In the genomic region with DNA sequence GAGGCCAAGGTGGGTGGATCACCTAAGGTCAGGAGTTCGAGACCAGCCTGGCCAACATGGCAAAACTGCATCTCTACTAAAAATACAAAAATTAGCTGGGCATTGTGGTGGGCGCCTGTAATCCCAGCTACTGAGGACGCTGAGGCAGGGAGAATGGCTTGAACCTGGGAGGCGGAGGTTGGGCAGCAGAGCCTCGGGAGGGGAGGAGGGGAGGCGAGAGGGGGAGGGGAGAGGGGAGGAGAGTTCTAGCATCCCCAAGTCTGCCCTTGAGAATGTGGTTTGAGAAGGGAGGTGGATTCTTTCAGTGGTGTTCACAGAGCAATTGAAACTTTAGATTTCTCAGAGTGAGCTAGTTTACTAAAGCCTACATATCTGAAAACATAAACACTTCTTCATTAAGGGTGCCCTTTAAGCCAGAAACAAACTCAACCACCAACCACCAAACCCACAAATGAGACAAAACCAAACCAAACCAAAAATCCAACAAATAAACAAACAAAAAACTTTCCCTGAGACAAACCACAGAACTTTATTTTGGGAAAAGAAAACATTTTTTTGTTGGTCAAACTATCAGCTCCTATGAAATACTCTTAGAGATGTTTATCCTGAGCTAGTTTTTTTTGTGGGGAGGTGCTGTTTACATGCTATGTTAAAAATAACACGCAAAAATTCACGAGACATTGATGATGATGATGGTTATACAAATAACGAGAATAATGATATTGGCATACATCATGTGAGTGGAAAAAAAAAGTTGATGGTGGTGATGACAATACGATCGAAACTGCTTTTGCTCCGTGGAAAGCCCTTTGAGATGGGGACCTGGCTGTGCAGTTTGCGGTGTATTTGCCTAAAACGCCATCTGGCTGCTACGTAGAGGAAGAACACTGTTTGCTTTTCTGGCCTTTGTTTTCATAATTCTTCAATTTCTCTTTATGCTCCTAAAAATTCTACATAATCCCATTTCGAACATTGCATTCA, we compare ENCODE assay signal across 8 cellular contexts.
DNase-seq lines count a peak whose midpoint lies in the region; ATAC-seq, FAIRE-seq and TF ChIP-seq lines count a peak whose summit lies in the region.

No MANE protein-coding gene starts in this region.

- H2AFZ ChIP-seq in HepG2 (ENCODE audit: low read length), result no peak overlapping the region

- WGBS in HepG2 (ENCODE audit: low lambda C conversion rate), result 23% methylated on average over 15 of the region's 16 CpGs

- no peak for TF ChIP-seq POLR2A in HepG2 (IDR thresholded peaks at IDR 0.05; ENCODE audit: insufficient read depth in 1 of 2, low read depth in 2 of 2, low read length in 2 of 2)

- no peaks in the 10 kb centered on the region for H3K9me3 ChIP-seq in RWPE2 (ENCODE audit: severe bottlenecking)
- no peaks in the 10 kb centered on the region for H3K9me3 ChIP-seq in HepG2 (ENCODE audit: low read length)
- no peaks in the 10 kb centered on the region for H3K9me3 ChIP-seq in thoracic aorta

- no peaks in the 10 kb centered on the region for H3K4me1 ChIP-seq in RWPE2 (ENCODE audit: insufficient read depth, poor library complexity, severe bottlenecking)
- peaks cover 2% of the 10 kb centered on the region; the same call in 1 of the 2 replicates for H3K4me1 ChIP-seq in HepG2 (ENCODE audit: insufficient read depth, low read length)
- H3K4me1 ChIP-seq in thoracic aorta (ENCODE audit: control insufficient read depth in 1 of 2, low read depth in 2 of 2), result peaks cover 0 to 4% of the 10 kb centered on the region in 2 donors

- no peaks in the 10 kb centered on the region for H3K79me2 ChIP-seq in HepG2 (ENCODE audit: insufficient read depth, low read length)

- 0 out of 2 replicates have a peak overlapping the region, but pooled peaks have one; percentile 24 for H3K4me2 ChIP-seq in HepG2 (ENCODE audit: low read depth, low read length)

- H3K4me3 ChIP-seq in RWPE2 (ENCODE audit: severe bottlenecking) (no peak overlapping the region), astrocyte of the spinal cord (ENCODE audit: low read depth, low read length) (no peak overlapping the region), HepG2 (replicated peaks in 1 of 3; ENCODE audit: insufficient read depth in 1 of 3, low read depth in 2 of 3, low read length in 3 of 3) (no peak overlapping the region), thoracic aorta (peak overlapping the region; percentile 31)

- ATAC-seq in GM18511 (IDR thresholded peaks at IDR 0.05; ENCODE audit: unreplicated experiment), result peak; percentile 19
- peak; percentile 18 for ATAC-seq in HG03469 (IDR thresholded peaks at IDR 0.05; ENCODE audit: unreplicated experiment)
- no peak for ATAC-seq in RWPE2 (ENCODE audit: low read depth)
- ATAC-seq in HepG2, result no peak
- ATAC-seq in thoracic aorta (ENCODE audit: insufficient number of reproducible peaks, low FRiP score, low read depth), result no peak

- FAIRE-seq in HepG2 (lab: Jason Lieb, UNC), result peak; percentile 68

- DNase-seq in AG09319 (ENCODE audit: extremely low read depth, low read depth) (no peak), RWPE2 (ENCODE audit: low spot score) (no peak), astrocyte of the spinal cord (ENCODE audit: low read depth, low spot score) (peak; percentile 56), HepG2 (ENCODE audit: low spot score) (peak; percentile 16), thoracic aorta (ENCODE audit: low spot score) (no peak), foreskin melanocyte (no peak)

- no peak overlapping the region for H3K27ac ChIP-seq in RWPE2 (ENCODE audit: poor library complexity, severe bottlenecking)
- no peak overlapping the region for H3K27ac ChIP-seq in HepG2 (ENCODE audit: extremely low read length, insufficient read depth, low read length)
- no peak overlapping the region for H3K27ac ChIP-seq in thoracic aorta

- intact Hi-C loops in HepG2 (cut with micrococcal nuclease; ENCODE audit: unreplicated experiment), result no loop called here

- H3K27me3 ChIP-seq in RWPE2 (ENCODE audit: insufficient read depth, poor library complexity, severe bottlenecking) (no peaks in the 10 kb centered on the region), HepG2 (ENCODE audit: control insufficient read depth in 1 of 2, insufficient read depth in 2 of 2, low read length in 2 of 2) (0 out of 5 replicates have a peak, but pooled peaks cover 0 to 3% of the 10 kb centered on the region in 2 experiments), thoracic aorta (replicated peaks; ENCODE audit: insufficient read depth) (no peaks in the 10 kb centered on the region)

- BruUV-seq in HepG2 (replicated peaks; lab: Mats Ljungman, UMichigan), result no TSS peak

- in situ Hi-C loops in astrocyte of the spinal cord (cut with HindIII; ENCODE audit: low sequenced_read_pairs), result no loop called here
- in situ Hi-C loops in HepG2 (cut with HindIII; ENCODE audit: extremely low pct_ligation_motif_present, low pct_unique_long_range_greater_than_20kb), result loop anchor here (25.0 kb wide), 2 partner anchors 126 to 149 kb away; no protein-coding TSS in a partner anchor

- CTCF ChIA-PET in HepG2 (lab: Yijun Ruan, JAX; ENCODE audit: low intra/inter-chr PET ratio, low total read pairs), result interaction anchor here (1.5 kb wide), 1 partner anchor 160 kb away, joined by 7 read pairs; no protein-coding TSS in a partner anchor

- TF ChIP-seq RAD21 in HepG2 (CRISPR knock-in tag; IDR thresholded peaks at IDR 0.05), result no peak

- H4K20me1 ChIP-seq in HepG2 (ENCODE audit: insufficient read depth, low read length), result no peaks in the 10 kb centered on the region

- H3K36me3 ChIP-seq in RWPE2 (ENCODE audit: low read depth), result no peaks in the 10 kb centered on the region
- no peaks in the 10 kb centered on the region for H3K36me3 ChIP-seq in HepG2 (replicated peaks in 1 of 2; ENCODE audit: control insufficient read depth in 1 of 2, insufficient read depth in 2 of 2, low read length in 2 of 2)
- H3K36me3 ChIP-seq in thoracic aorta, result no peaks in the 10 kb centered on the region

- POLR2A ChIA-PET in HepG2 (lab: Yijun Ruan, JAX), result no interaction called here

- peak; percentile 40 for TF ChIP-seq CTCF in AG09319 (IDR thresholded peaks at IDR 0.05; ENCODE audit: low read depth, low read length)
- TF ChIP-seq CTCF in RWPE2 (IDR thresholded peaks at IDR 0.05; ENCODE audit: poor library complexity, severe bottlenecking), result peak; percentile 53
- TF ChIP-seq CTCF in astrocyte of the spinal cord (IDR thresholded peaks at IDR 0.05; ENCODE audit: low read depth, low read length), result peak; percentile 74
- TF ChIP-seq CTCF in HepG2 (CRISPR knock-in tag; IDR thresholded peaks at IDR 0.05), result peak; percentile 62
- no peak for TF ChIP-seq CTCF in thoracic aorta (IDR thresholded peaks at IDR 0.05)

- TF ChIP-seq EP300 in HepG2 (IDR thresholded peaks at IDR 0.05; ENCODE audit: low read depth in 2 of 2, low read length in 2 of 2), result no peak
- TF ChIP-seq EP300 in HepG2 (CRISPR knock-in tag; IDR thresholded peaks at IDR 0.05; ENCODE audit: borderline replicate concordance), result no peak

- no peak overlapping the region for H3K9ac ChIP-seq in HepG2 (ENCODE audit: insufficient read depth, low read depth, low read length)

TF ChIP-seq in HepG2, 621 proteins besides CTCF, POLR2A, EP300 and RAD21:
- TF ChIP-seq SMC3 (IDR thresholded peaks at IDR 0.05; ENCODE audit: low read length) (peak; percentile 49; the same call in 1 of the 2 replicates), KAT8 (CRISPR knock-in tag; IDR thresholded peaks at IDR 0.05) (no peak), TBX3 (IDR thresholded peaks at IDR 0.05; ENCODE audit: borderline replicate concordance) (no peak), SIX1 (CRISPR knock-in tag; IDR thresholded peaks at IDR 0.05; ENCODE audit: borderline replicate concordance) (no peak), STAG1 (CRISPR knock-in tag; IDR thresholded peaks at IDR 0.05) (peak; percentile 66)

Comparison
In these comparisons a context has a peak if more than half of its experiments do, and no peak if none do; other contexts are left out.
1. DNase-seq: peak in astrocyte of the spinal cord (single experiment) and HepG2 (single experiment); none in AG09319 (single experiment), RWPE2 (single experiment), thoracic aorta (single experiment) and foreskin melanocyte (single experiment).
2. ATAC-seq: peak in GM18511 (single experiment) and HG03469 (single experiment); none in RWPE2 (single experiment), HepG2 (single experiment) and thoracic aorta (single experiment).